Comparison of ENCODE assay signal across 22 cellular contexts in the genomic region with DNA sequence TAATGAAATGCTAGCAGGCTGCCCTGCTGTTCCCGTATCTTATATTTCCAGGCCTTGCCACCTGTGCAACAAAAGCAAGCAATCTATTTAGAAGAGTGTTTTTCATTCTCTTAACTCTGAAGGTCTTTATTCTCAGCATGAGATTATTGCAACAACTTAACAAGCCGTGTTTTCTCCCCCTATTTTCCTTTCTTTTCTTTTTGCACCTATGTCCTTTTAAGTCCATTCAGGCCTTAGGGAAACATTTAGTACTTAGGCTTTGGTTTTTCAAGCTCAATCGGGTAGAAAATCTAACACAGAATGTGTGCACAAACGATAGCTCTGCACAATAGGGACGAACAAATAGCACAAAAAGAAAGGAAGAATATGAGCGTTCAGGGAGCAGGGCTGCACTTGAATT.
"Had no signal": no experiment of that assay in that cellular context is flagged by ENCODE, and none has a peak within 500 bp of the region (broad histone marks: within the 10 kb centered on the region; RNA-seq: fewer than 3 reads in every experiment).

No MANE protein-coding gene starts in this region.

- H3K36me3 ChIP-seq: colonic mucosa, esophagus squamous epithelium, gastrocnemius medialis, pancreas, transverse colon had no signal

- DNase-seq: activated B cell treated with CpG ODN at 0.5 μM for 24 hours; activated CD4-positive, alpha-beta T cell treated with anti-CD3 and anti-CD28 coated beads for 36 hours; activated CD4-positive, alpha-beta T cell treated with anti-CD3 and anti-CD28 coated beads, Interleukin-2, amount 50 U/mL, for 4 hours; activated CD8-positive, alpha-beta memory T cell treated with anti-CD3 and anti-CD28 coated beads, Interleukin-2, amount 50 U/mL, for 48 hours; activated naive CD4-positive, alpha-beta T cell; activated naive CD8-positive, alpha-beta T cell treated with anti-CD3 and anti-CD28 coated beads, Interleukin-2, amount 10 ng/mL, durations not matched to agents 7 days and 5 days; activated T-cell treated with anti-CD3 and anti-CD28 coated beads, Interleukin-2, amount 50 U/mL, for 4 hours; amniotic stem cell; colonic mucosa; esophagus squamous epithelium; gastrocnemius medialis; head of caudate nucleus; hypothalamus; islet precursor cell; left cardiac atrium; midbrain; natural killer cell; pancreas; small intestine; transverse colon had no signal

- ATAC-seq: activated CD4-positive, alpha-beta T cell treated with anti-CD3 and anti-CD28 coated beads for 36 hours; activated T-cell treated with anti-CD3 and anti-CD28 coated beads, Interleukin-2, amount 50 U/mL, for 4 hours; gastrocnemius medialis; left cardiac atrium; natural killer cell; pancreas; sciatic nerve; stimulated activated memory B cell treated with anti-CD40 and anti-IgM and Interleukin-4, amounts not matched to agents 10 μg/mL and 1 μg/mL and 100 μg/mL, for 72 hours had no signal

- H3K27ac ChIP-seq: colonic mucosa, esophagus squamous epithelium, gastrocnemius medialis, pancreas, transverse colon had no signal

- H3K27me3 ChIP-seq: colonic mucosa, esophagus squamous epithelium, gastrocnemius medialis, pancreas, transverse colon had no signal

- H3K9me3 ChIP-seq: colonic mucosa, esophagus squamous epithelium, gastrocnemius medialis, pancreas, transverse colon had no signal

- H3K4me3 ChIP-seq: colonic mucosa, esophagus squamous epithelium, gastrocnemius medialis, pancreas, transverse colon had no signal

- H3K4me1 ChIP-seq: colonic mucosa, esophagus squamous epithelium, gastrocnemius medialis, pancreas, transverse colon had no signal
